ENCODE assay signal across 16 cellular contexts in the genomic region with DNA sequence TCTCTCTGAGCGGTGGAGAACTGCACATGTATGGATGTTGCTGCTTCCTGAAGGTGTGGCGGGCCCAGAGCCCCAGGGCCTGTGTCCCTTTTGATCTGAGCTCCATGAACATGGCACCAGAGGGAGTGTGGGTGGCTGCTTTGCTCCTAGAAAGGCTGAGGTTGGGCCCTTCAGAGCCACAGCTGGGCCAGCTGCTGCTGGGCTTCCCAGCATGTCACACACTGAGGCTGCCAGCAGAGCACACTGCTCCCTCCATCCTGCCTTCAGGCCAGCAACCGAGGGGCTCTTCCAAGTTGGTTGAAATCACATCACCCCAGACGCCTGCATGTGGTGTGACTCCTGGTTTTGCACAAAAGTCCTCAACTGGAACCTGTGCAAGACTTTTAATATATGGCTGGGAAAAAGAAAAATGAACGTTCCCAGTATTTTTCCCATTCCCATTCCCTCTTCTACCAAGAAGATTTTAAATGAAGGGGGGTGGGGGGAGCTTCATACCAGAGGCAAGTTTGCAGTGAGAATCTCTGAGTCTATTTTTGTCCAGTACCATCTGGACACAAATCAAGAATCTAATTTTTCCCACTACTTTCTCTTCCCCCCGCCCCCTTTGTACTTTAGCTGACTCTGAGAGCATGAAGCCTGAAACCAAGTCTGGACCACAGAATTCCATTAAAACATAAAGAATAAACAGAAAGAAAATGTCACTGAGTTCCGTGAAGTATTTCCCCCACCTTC. TPM values are rescaled to one million over a fixed set of nuclear protein-coding genes. Genes with fewer than 3 reads are reported as not detected.
DNase-seq lines count a peak whose midpoint lies in the region; ATAC-seq and TF ChIP-seq lines count a peak whose summit lies in the region.
"Had no signal": no experiment of that assay in that cellular context is flagged by ENCODE, and none has a peak within 500 bp of the region (broad histone marks: within the 10 kb centered on the region; RNA-seq: fewer than 3 reads in every experiment).

No MANE protein-coding gene starts in this region.

- in situ Hi-C loops in astrocyte of the cerebellum (cut with HindIII; ENCODE audit: low sequenced_read_pairs), result no loop called here

- ATAC-seq in GM21717 (IDR thresholded peaks at IDR 0.05; ENCODE audit: unreplicated experiment) (no peak), HG03045 (IDR thresholded peaks at IDR 0.05; ENCODE audit: unreplicated experiment) (no peak)
- ATAC-seq: left colon had no signal

- WGBS in spleen, 5 donors, result 70 to 87% (median 74%) methylated on average over 7 of the region's 7 CpGs

- H3K9me3 ChIP-seq in right atrium auricular region (no peaks in the 10 kb centered on the region), spleen (peaks cover 0 to 21% (median 6%) of the 10 kb centered on the region in 8 donors)

- intact Hi-C loops in spleen (cut with DNase I; ENCODE audit: low total_unique reads), result no loop called here

- H3K27me3 ChIP-seq in right atrium auricular region, result no peaks in the 10 kb centered on the region
- no peaks in the 10 kb centered on the region for H3K27me3 ChIP-seq in spleen (replicated peaks in 1 of 7)

- peak overlapping the region; percentile 75 for H3K27ac ChIP-seq in right atrium auricular region
- H3K27ac ChIP-seq in spleen, result peak overlapping the region in 7 of 8 donors; percentile 22 to 57 (median 51)

- H3K36me3 ChIP-seq in right atrium auricular region (no peaks in the 10 kb centered on the region), spleen (no peaks in the 10 kb centered on the region)

- DNase-seq in GM04503 (ENCODE audit: low read depth) (peak; percentile 75), astrocyte of the cerebellum (ENCODE audit: low read depth) (peak; percentile 79), right atrium auricular region (ENCODE audit: low spot score) (no peak), spleen (no peak), DMS153 (lab: John Stamatoyannopoulos, UW) (no peak), NK-92 (lab: John Stamatoyannopoulos, UW; ENCODE audit: unreplicated experiment) (no peak)
- DNase-seq: activated CD4-positive, CD25-positive, alpha-beta regulatory T cell treated with anti-CD3 and anti-CD28 coated beads, Interleukin-2, amount 50 U/mL, for 72 hours; activated T-cell treated with anti-CD3 and anti-CD28 coated beads, Interleukin-2, amount 50 U/mL, for 24 hours; erythroblast; NCI-H187; nucleus accumbens; stimulated activated CD4-positive, alpha-beta T cell treated with anti-CD3 and anti-CD28 coated beads, Interleukin-2, amount 100 ng/mL, for 48 hours; stimulated activated naive CD4-positive, alpha-beta T cell had no signal

- H3K4me3 ChIP-seq in astrocyte of the cerebellum (ENCODE audit: low read depth, low read length), result no peak overlapping the region
- no peak overlapping the region for H3K4me3 ChIP-seq in right atrium auricular region
- H3K4me3 ChIP-seq in spleen, result no peak overlapping the region

- peak; percentile 7 for TF ChIP-seq CTCF in astrocyte of the cerebellum (IDR thresholded peaks at IDR 0.05; ENCODE audit: low read depth, low read length, missing control alignments)
- TF ChIP-seq CTCF in right atrium auricular region (IDR thresholded peaks at IDR 0.05), result no peak
- no peak for TF ChIP-seq CTCF in spleen (IDR thresholded peaks at IDR 0.05 in 8 of 11, conservative IDR thresholded peaks at IDR 0.05 in 3 of 11)

- no peak for TF ChIP-seq POLR2A in spleen (IDR thresholded peaks at IDR 0.05)

- peaks cover 0 to 35% of the 10 kb centered on the region in 2 donors for H3K4me1 ChIP-seq in right atrium auricular region
- H3K4me1 ChIP-seq in spleen, result no peaks in the 10 kb centered on the region

RNA-seq across cellular contexts. Expression of a gene that starts 26.2 kb away (rescaled TPM):
- 10 to 100 TPM in 1 of 2 donors, 1 to 10 TPM in 1; 5.1 to 12.0 TPM for total RNA-seq in right atrium auricular region
- total RNA-seq in spleen, result 1 to 10 TPM in 5 of 7 donors, under 1 TPM in 2; 0.34 to 4.6 (median 2.0) TPM
- 1 to 10 TPM in 2 of 3 donors, under 1 TPM in 1; 0.76 to 2.9 (median 2.1) TPM for polyA plus RNA-seq in spleen

Comparison
In these comparisons a context has a peak if more than half of its experiments do, and no peak if none do; other contexts are left out.
1. DNase-seq: peak in GM04503 (single experiment) and astrocyte of the cerebellum (single experiment); none in right atrium auricular region (single experiment), spleen (single experiment), DMS153 (single experiment) and NK-92 (single experiment).